ENCODE assay signal across 8 cellular contexts in genomic region chr6:159968295-159969203, GRCh38. TPM values are rescaled to one million over a fixed set of nuclear protein-coding genes. Genes with fewer than 3 reads are reported as not detected.
DNase-seq lines count a peak whose midpoint lies in the region; FAIRE-seq and TF ChIP-seq lines count a peak whose summit lies in the region.

A gene with protein sequence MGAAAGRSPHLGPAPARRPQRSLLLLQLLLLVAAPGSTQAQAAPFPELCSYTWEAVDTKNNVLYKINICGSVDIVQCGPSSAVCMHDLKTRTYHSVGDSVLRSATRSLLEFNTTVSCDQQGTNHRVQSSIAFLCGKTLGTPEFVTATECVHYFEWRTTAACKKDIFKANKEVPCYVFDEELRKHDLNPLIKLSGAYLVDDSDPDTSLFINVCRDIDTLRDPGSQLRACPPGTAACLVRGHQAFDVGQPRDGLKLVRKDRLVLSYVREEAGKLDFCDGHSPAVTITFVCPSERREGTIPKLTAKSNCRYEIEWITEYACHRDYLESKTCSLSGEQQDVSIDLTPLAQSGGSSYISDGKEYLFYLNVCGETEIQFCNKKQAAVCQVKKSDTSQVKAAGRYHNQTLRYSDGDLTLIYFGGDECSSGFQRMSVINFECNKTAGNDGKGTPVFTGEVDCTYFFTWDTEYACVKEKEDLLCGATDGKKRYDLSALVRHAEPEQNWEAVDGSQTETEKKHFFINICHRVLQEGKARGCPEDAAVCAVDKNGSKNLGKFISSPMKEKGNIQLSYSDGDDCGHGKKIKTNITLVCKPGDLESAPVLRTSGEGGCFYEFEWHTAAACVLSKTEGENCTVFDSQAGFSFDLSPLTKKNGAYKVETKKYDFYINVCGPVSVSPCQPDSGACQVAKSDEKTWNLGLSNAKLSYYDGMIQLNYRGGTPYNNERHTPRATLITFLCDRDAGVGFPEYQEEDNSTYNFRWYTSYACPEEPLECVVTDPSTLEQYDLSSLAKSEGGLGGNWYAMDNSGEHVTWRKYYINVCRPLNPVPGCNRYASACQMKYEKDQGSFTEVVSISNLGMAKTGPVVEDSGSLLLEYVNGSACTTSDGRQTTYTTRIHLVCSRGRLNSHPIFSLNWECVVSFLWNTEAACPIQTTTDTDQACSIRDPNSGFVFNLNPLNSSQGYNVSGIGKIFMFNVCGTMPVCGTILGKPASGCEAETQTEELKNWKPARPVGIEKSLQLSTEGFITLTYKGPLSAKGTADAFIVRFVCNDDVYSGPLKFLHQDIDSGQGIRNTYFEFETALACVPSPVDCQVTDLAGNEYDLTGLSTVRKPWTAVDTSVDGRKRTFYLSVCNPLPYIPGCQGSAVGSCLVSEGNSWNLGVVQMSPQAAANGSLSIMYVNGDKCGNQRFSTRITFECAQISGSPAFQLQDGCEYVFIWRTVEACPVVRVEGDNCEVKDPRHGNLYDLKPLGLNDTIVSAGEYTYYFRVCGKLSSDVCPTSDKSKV (N-terminal part only) (plus strand): TSS chr6:159969082. CDS start chr6:159969247, 165 bp downstream.

- H3K9ac ChIP-seq in SK-N-MC (ENCODE audit: insufficient read length) = peak within 1 kb of the TSS; percentile 96

- H3K4me3 ChIP-seq in H7 (ENCODE audit: insufficient read depth, low read depth, low read length) (peak within 1 kb of the TSS; percentile 73), SK-N-MC (peak within 1 kb of the TSS; percentile 94), neutrophil (ENCODE audit: low read depth in 1 of 2, low read length in 1 of 2) (peak within 1 kb of the TSS; percentile 79 to 89)

- H3K4me1 Mint-ChIP-seq in activated naive CD4-positive, alpha-beta T cell treated with anti-CD3 and anti-CD28 coated beads for 36 hours (ENCODE audit: low read depth) = peaks cover 36% of the 10 kb centered on the region

- no peaks in the 10 kb centered on the region for H3K9me3 ChIP-seq in SK-N-MC (ENCODE audit: low read depth, low read length)
- H3K9me3 ChIP-seq in neutrophil = no peaks in the 10 kb centered on the region

- peak; percentile 57 for DNase-seq in GF-D8 (lab: John Stamatoyannopoulos, UW)
- DNase-seq in H7 = peak; percentile 99
- peak; percentile 91 for DNase-seq in M059J (ENCODE audit: low read depth)
- DNase-seq in SK-N-MC (ENCODE audit: low read depth, low spot score) = no peak
- peak; percentile 94 for DNase-seq in activated naive CD4-positive, alpha-beta T cell treated with anti-CD3 and anti-CD28 coated beads for 36 hours
- peak; percentile 96 to 97 for DNase-seq in frontal cortex (ENCODE audit: low spot score in 2 of 2)

- peaks cover 81 to 82% of the 10 kb centered on the region in 2 experiments for H3K4me1 ChIP-seq in neutrophil (ENCODE audit: control insufficient read depth in 1 of 2, insufficient read depth in 1 of 2, low read depth in 1 of 2, low read length in 1 of 2)

- H3K9me3 Mint-ChIP-seq in activated naive CD4-positive, alpha-beta T cell treated with anti-CD3 and anti-CD28 coated beads for 36 hours = no peaks in the 10 kb centered on the region

- H3K27me3 Mint-ChIP-seq in activated naive CD4-positive, alpha-beta T cell treated with anti-CD3 and anti-CD28 coated beads for 36 hours (ENCODE audit: low read depth) = no peaks in the 10 kb centered on the region

- H3K36me3 Mint-ChIP-seq in activated naive CD4-positive, alpha-beta T cell treated with anti-CD3 and anti-CD28 coated beads for 36 hours (ENCODE audit: low read depth) = no peaks in the 10 kb centered on the region

- 0 out of 2 replicates have a peak within 1 kb of the TSS, but pooled peaks have one; percentile 35 for H3K27ac ChIP-seq in SK-N-MC
- H3K27ac ChIP-seq in neutrophil = peak within 1 kb of the TSS; percentile 98

- intact Hi-C loops in activated naive CD4-positive, alpha-beta T cell treated with anti-CD3 and anti-CD28 coated beads for 36 hours (cut with micrococcal nuclease) = loop anchor here (1.0 to 2.0 kb wide), 3 partner anchors 37 to 242 kb away; partner anchors contain the start of genes TCP1 and WTAP

- peak within 1 kb of the TSS; percentile 87 for H3K4me3 Mint-ChIP-seq in activated naive CD4-positive, alpha-beta T cell treated with anti-CD3 and anti-CD28 coated beads for 36 hours

- CTCF ChIA-PET in activated naive CD4-positive, alpha-beta T cell treated with anti-CD3 and anti-CD28 coated beads for 36 hours (lab: Charles Lee) = interaction anchor here (0.7 to 2.1 kb wide), 10 partner anchors 10 to 706 kb away, joined by 3 to 7 read pairs (median 4); no protein-coding TSS in a partner anchor

- peak within 1 kb of the TSS; percentile 87 for H3K27ac Mint-ChIP-seq in activated naive CD4-positive, alpha-beta T cell treated with anti-CD3 and anti-CD28 coated beads for 36 hours

- TF ChIP-seq CTCF in neutrophil (IDR thresholded peaks at IDR 0.05) = peak; percentile 61
- no peak for TF ChIP-seq CTCF in subcutaneous adipose tissue (IDR thresholded peaks at IDR 0.05; ENCODE audit: low read depth)

- no peak for FAIRE-seq in frontal cortex (lab: Jason Lieb, UNC)

- H3K36me3 ChIP-seq in H7 (replicated peaks; ENCODE audit: control insufficient read depth, insufficient read depth, low read length) (no peaks in the 10 kb centered on the region), SK-N-MC (ENCODE audit: insufficient read depth, low read length) (no peaks in the 10 kb centered on the region), neutrophil (peaks cover 11% of the 10 kb centered on the region)

- H3K27me3 ChIP-seq in H7 (ENCODE audit: control insufficient read depth, insufficient read depth, low read length) (peaks cover 1% of the 10 kb centered on the region; the same call in 1 of the 2 replicates), neutrophil (no peaks in the 10 kb centered on the region)

RNA-seq across cellular contexts. Expression of the gene that starts here (rescaled TPM):
- total RNA-seq in H7 (2014; rRNA removed; shearing (Covaris generic)) = 27.9 and 29.4 TPM in 2 replicates
- total RNA-seq in M059J (2014; rRNA removed; shearing (Covaris generic)) = 41.4 and 67.8 TPM in 2 replicates
- total RNA-seq in activated naive CD4-positive, alpha-beta T cell treated with anti-CD3 and anti-CD28 coated beads for 36 hours = 10 to 100 TPM; 42.1 to 44.5 TPM
- total RNA-seq in frontal cortex = 20.8 TPM
- total RNA-seq in subcutaneous adipose tissue = 100 to 1,000 TPM in 2 of 4 donors, 10 to 100 TPM in 2; 85.0 to 145 (median 103) TPM
